Comparison of ENCODE assay signal across 1 cellular context in the genomic region with DNA sequence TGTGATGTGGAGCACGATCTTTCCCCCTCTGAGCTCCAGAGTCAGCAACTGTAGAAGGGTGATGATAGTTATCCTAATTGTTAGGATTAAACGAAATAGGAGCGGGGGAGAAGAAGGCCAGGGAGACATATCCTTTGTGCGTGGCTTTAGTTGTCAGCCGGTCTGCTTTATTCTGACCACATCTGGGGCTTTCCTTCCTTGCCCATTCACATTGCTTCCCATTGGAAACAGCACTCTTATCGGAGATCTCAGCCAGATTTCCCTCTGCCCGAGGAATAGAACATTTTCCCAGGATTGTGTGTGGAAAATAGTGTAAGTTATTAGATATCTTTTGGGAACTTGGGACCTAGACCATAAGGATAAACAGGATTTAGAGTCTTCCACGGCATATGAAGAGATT.
TF ChIP-seq lines count a peak whose summit lies in the region.

No MANE protein-coding gene starts in this region.

TF ChIP-seq in HepG2, 621 proteins besides CTCF, POLR2A, EP300 and RAD21:
- TF ChIP-seq, protein P1, sequence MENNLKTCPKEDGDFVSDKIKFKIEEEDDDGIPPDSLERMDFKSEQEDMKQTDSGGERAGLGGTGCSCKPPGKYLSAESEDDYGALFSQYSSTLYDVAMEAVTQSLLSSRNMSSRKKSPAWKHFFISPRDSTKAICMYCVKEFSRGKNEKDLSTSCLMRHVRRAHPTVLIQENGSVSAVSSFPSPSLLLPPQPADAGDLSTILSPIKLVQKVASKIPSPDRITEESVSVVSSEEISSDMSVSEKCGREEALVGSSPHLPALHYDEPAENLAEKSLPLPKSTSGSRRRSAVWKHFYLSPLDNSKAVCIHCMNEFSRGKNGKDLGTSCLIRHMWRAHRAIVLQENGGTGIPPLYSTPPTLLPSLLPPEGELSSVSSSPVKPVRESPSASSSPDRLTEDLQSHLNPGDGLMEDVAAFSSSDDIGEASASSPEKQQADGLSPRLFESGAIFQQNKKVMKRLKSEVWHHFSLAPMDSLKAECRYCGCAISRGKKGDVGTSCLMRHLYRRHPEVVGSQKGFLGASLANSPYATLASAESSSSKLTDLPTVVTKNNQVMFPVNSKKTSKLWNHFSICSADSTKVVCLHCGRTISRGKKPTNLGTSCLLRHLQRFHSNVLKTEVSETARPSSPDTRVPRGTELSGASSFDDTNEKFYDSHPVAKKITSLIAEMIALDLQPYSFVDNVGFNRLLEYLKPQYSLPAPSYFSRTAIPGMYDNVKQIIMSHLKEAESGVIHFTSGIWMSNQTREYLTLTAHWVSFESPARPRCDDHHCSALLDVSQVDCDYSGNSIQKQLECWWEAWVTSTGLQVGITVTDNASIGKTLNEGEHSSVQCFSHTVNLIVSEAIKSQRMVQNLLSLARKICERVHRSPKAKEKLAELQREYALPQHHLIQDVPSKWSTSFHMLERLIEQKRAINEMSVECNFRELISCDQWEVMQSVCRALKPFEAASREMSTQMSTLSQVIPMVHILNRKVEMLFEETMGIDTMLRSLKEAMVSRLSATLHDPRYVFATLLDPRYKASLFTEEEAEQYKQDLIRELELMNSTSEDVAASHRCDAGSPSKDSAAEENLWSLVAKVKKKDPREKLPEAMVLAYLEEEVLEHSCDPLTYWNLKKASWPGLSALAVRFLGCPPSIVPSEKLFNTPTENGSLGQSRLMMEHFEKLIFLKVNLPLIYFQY (CRISPR knock-in tag; IDR thresholded peaks at IDR 0.05; ENCODE audit: borderline replicate concordance): no peak
- TF ChIP-seq, protein P2, sequence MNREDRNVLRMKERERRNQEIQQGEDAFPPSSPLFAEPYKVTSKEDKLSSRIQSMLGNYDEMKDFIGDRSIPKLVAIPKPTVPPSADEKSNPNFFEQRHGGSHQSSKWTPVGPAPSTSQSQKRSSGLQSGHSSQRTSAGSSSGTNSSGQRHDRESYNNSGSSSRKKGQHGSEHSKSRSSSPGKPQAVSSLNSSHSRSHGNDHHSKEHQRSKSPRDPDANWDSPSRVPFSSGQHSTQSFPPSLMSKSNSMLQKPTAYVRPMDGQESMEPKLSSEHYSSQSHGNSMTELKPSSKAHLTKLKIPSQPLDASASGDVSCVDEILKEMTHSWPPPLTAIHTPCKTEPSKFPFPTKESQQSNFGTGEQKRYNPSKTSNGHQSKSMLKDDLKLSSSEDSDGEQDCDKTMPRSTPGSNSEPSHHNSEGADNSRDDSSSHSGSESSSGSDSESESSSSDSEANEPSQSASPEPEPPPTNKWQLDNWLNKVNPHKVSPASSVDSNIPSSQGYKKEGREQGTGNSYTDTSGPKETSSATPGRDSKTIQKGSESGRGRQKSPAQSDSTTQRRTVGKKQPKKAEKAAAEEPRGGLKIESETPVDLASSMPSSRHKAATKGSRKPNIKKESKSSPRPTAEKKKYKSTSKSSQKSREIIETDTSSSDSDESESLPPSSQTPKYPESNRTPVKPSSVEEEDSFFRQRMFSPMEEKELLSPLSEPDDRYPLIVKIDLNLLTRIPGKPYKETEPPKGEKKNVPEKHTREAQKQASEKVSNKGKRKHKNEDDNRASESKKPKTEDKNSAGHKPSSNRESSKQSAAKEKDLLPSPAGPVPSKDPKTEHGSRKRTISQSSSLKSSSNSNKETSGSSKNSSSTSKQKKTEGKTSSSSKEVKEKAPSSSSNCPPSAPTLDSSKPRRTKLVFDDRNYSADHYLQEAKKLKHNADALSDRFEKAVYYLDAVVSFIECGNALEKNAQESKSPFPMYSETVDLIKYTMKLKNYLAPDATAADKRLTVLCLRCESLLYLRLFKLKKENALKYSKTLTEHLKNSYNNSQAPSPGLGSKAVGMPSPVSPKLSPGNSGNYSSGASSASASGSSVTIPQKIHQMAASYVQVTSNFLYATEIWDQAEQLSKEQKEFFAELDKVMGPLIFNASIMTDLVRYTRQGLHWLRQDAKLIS (CRISPR knock-in tag; IDR thresholded peaks at IDR 0.05): no peak
- TF ChIP-seq DNMT1 (CRISPR knock-in tag; IDR thresholded peaks at IDR 0.05) (no peak), HMG20A (CRISPR knock-in tag; IDR thresholded peaks at IDR 0.05; ENCODE audit: borderline replicate concordance) (no peak), ZSCAN21 (CRISPR knock-in tag; IDR thresholded peaks at IDR 0.05; ENCODE audit: borderline replicate concordance) (no peak), ZNF326 (CRISPR knock-in tag; IDR thresholded peaks at IDR 0.05; ENCODE audit: borderline replicate concordance) (no peak), ASH2L (IDR thresholded peaks at IDR 0.05; ENCODE audit: insufficient read length, low read depth, low read length) (no peak), CENPT (CRISPR knock-in tag; IDR thresholded peaks at IDR 0.05; ENCODE audit: low read depth) (no peak), IKZF4 (CRISPR knock-in tag; IDR thresholded peaks at IDR 0.05; ENCODE audit: borderline replicate concordance, low read depth, not compliant biosample characterization) (no peak), CHD2 (IDR thresholded peaks at IDR 0.05; ENCODE audit: low read depth, low read length) (no peak), KDM4B (CRISPR knock-in tag; IDR thresholded peaks at IDR 0.05) (no peak), PHF20 (CRISPR knock-in tag; IDR thresholded peaks at IDR 0.05) (no peak), TBP (CRISPR knock-in tag; IDR thresholded peaks at IDR 0.05) (no peak), KDM3A (CRISPR knock-in tag; IDR thresholded peaks at IDR 0.05; ENCODE audit: low read depth) (no peak), ZBTB8A (CRISPR knock-in tag; IDR thresholded peaks at IDR 0.05; ENCODE audit: borderline replicate concordance, low read depth) (no peak), MXD4 (CRISPR knock-in tag; IDR thresholded peaks at IDR 0.05) (no peak), NR2F6 (IDR thresholded peaks at IDR 0.05) (no peak), NR2F6 (CRISPR knock-in tag; IDR thresholded peaks at IDR 0.05) (no peak)
- TF ChIP-seq, protein P3, sequence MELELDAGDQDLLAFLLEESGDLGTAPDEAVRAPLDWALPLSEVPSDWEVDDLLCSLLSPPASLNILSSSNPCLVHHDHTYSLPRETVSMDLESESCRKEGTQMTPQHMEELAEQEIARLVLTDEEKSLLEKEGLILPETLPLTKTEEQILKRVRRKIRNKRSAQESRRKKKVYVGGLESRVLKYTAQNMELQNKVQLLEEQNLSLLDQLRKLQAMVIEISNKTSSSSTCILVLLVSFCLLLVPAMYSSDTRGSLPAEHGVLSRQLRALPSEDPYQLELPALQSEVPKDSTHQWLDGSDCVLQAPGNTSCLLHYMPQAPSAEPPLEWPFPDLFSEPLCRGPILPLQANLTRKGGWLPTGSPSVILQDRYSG (CRISPR knock-in tag; IDR thresholded peaks at IDR 0.05): no peak
- TF ChIP-seq, protein P4, sequence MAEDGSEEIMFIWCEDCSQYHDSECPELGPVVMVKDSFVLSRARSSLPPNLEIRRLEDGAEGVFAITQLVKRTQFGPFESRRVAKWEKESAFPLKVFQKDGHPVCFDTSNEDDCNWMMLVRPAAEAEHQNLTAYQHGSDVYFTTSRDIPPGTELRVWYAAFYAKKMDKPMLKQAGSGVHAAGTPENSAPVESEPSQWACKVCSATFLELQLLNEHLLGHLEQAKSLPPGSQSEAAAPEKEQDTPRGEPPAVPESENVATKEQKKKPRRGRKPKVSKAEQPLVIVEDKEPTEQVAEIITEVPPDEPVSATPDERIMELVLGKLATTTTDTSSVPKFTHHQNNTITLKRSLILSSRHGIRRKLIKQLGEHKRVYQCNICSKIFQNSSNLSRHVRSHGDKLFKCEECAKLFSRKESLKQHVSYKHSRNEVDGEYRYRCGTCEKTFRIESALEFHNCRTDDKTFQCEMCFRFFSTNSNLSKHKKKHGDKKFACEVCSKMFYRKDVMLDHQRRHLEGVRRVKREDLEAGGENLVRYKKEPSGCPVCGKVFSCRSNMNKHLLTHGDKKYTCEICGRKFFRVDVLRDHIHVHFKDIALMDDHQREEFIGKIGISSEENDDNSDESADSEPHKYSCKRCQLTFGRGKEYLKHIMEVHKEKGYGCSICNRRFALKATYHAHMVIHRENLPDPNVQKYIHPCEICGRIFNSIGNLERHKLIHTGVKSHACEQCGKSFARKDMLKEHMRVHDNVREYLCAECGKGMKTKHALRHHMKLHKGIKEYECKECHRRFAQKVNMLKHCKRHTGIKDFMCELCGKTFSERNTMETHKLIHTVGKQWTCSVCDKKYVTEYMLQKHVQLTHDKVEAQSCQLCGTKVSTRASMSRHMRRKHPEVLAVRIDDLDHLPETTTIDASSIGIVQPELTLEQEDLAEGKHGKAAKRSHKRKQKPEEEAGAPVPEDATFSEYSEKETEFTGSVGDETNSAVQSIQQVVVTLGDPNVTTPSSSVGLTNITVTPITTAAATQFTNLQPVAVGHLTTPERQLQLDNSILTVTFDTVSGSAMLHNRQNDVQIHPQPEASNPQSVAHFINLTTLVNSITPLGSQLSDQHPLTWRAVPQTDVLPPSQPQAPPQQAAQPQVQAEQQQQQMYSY (CRISPR knock-in tag; IDR thresholded peaks at IDR 0.05): no peak
- TF ChIP-seq, protein P5, sequence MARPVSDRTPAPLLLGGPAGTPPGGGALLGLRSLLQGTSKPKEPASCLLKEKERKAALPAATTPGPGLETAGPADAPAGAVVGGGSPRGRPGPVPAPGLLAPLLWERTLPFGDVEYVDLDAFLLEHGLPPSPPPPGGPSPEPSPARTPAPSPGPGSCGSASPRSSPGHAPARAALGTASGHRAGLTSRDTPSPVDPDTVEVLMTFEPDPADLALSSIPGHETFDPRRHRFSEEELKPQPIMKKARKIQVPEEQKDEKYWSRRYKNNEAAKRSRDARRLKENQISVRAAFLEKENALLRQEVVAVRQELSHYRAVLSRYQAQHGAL (CRISPR knock-in tag; IDR thresholded peaks at IDR 0.05; ENCODE audit: not compliant biosample characterization): no peak
